30 cellular contexts compared by ENCODE assay signal in the genomic region with DNA sequence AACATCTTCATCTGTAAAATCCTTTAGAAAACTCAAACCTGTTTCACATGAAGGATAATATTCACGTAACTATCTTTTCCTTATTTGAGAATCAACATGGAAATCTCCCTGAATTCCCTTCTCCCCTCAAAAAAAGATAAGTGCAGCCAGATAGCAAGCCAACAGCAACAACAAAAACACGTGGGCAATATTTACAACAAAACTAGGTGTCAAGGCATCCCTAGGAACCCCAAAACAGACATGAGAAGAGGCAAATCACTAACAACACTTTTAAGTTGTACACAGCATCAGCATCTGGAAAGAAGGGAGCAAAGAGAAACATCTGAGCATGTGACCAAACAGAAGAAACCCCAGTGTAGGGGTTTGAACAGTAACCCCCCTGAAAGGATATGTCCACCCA.
"Had no signal": no experiment of that assay in that cellular context is flagged by ENCODE, and none has a peak within 500 bp of the region (broad histone marks: within the 10 kb centered on the region; RNA-seq: fewer than 3 reads in every experiment).

No MANE protein-coding gene starts in this region.

- H3K27me3 Mint-ChIP-seq: natural killer cell treated with Interleukin-12 subunit alpha and Interleukin-12 subunit beta and Interleukin-15 and Interleukin-18, amount 100 ng/mL, for 72 hours; progenitor cell of endocrine pancreas; stimulated activated memory B cell treated with anti-CD40 and anti-IgM and Interleukin-4, amounts not matched to agents 10 μg/mL and 1 μg/mL and 100 μg/mL, for 72 hours; stimulated activated naive CD8-positive, alpha-beta T cell treated with anti-CD3 and anti-CD28 coated beads, Interleukin-15, amount 100 ng/mL, for 72 hours; type B pancreatic cell had no signal

- H3K27ac Mint-ChIP-seq: immature natural killer cell; mesothelial cell of epicardium; naive B cell; natural killer cell treated with Interleukin-12 subunit alpha and Interleukin-12 subunit beta and Interleukin-15 and Interleukin-18, amount 100 ng/mL, for 72 hours; progenitor cell of endocrine pancreas; stimulated activated memory B cell treated with anti-CD40 and anti-IgM and Interleukin-4, amounts not matched to agents 10 μg/mL and 1 μg/mL and 100 μg/mL, for 72 hours; stimulated activated naive CD8-positive, alpha-beta T cell treated with anti-CD3 and anti-CD28 coated beads, Interleukin-15, amount 100 ng/mL, for 72 hours; type B pancreatic cell had no signal

- H2AFZ ChIP-seq: parathyroid adenoma had no signal

- H3K4me2 ChIP-seq: smooth muscle cell had no signal

- ATAC-seq: left colon; left lung; natural killer cell treated with Interleukin-12 subunit alpha and Interleukin-12 subunit beta and Interleukin-15 and Interleukin-18, amount 100 ng/mL, for 72 hours; right lobe of liver; stimulated activated memory B cell treated with anti-CD40 and anti-IgM and Interleukin-4, amounts not matched to agents 10 μg/mL and 1 μg/mL and 100 μg/mL, for 72 hours; stimulated activated naive CD8-positive, alpha-beta T cell treated with anti-CD3 and anti-CD28 coated beads, Interleukin-15, amount 100 ng/mL, for 72 hours had no signal

- H3K9me3 Mint-ChIP-seq: immature natural killer cell; mesothelial cell of epicardium; naive B cell; natural killer cell treated with Interleukin-12 subunit alpha and Interleukin-12 subunit beta and Interleukin-15 and Interleukin-18, amount 100 ng/mL, for 72 hours; stimulated activated memory B cell treated with anti-CD40 and anti-IgM and Interleukin-4, amounts not matched to agents 10 μg/mL and 1 μg/mL and 100 μg/mL, for 72 hours; stimulated activated naive CD8-positive, alpha-beta T cell treated with anti-CD3 and anti-CD28 coated beads, Interleukin-15, amount 100 ng/mL, for 72 hours; type B pancreatic cell had no signal

- H3K4me3 Mint-ChIP-seq: immature natural killer cell; mesothelial cell of epicardium; naive B cell; natural killer cell treated with Interleukin-12 subunit alpha and Interleukin-12 subunit beta and Interleukin-15 and Interleukin-18, amount 100 ng/mL, for 72 hours; neural crest cell; stimulated activated memory B cell treated with anti-CD40 and anti-IgM and Interleukin-4, amounts not matched to agents 10 μg/mL and 1 μg/mL and 100 μg/mL, for 72 hours; stimulated activated naive CD8-positive, alpha-beta T cell treated with anti-CD3 and anti-CD28 coated beads, Interleukin-15, amount 100 ng/mL, for 72 hours; type B pancreatic cell had no signal

- H3K27ac ChIP-seq: left lung, parathyroid adenoma, right atrium auricular region, right lobe of liver, suprapubic skin, thoracic aorta, uterus had no signal

- H3K36me3 Mint-ChIP-seq: naive B cell; natural killer cell treated with Interleukin-12 subunit alpha and Interleukin-12 subunit beta and Interleukin-15 and Interleukin-18, amount 100 ng/mL, for 72 hours; stimulated activated memory B cell treated with anti-CD40 and anti-IgM and Interleukin-4, amounts not matched to agents 10 μg/mL and 1 μg/mL and 100 μg/mL, for 72 hours had no signal

- H3K9ac ChIP-seq: parathyroid adenoma had no signal

- DNase-seq: hypothalamus; immature natural killer cell; kidney; left colon; mesendoderm; naive B cell; nucleus accumbens; right lobe of liver; stimulated activated CD4-positive, alpha-beta T cell treated with anti-CD3 and anti-CD28 coated beads, Interleukin-1b, Interleukin-23, amount 100 ng/mL, for 48 hours; stimulated activated CD4-positive, alpha-beta T cell treated with anti-CD3 and anti-CD28 coated beads, Interleukin-2, amount 100 ng/mL, for 48 hours; stimulated activated CD4-positive, alpha-beta T cell treated with anti-CD3 and anti-CD28 coated beads, Interleukin-4, amount 100 ng/mL, for 4 hours; stimulated activated CD8-positive, alpha-beta memory T cell treated with anti-CD3 and anti-CD28 coated beads, Interleukin-4, amount 100 ng/mL, for 48 hours; stimulated activated naive CD4-positive, alpha-beta T cell treated with Interleukin-2 at 50 U/mL for 16 hours; stimulated activated naive CD8-positive, alpha-beta T cell treated with anti-CD3 and anti-CD28 coated beads, Interleukin-15, amount 100 ng/mL, for 72 hours; tibial artery; uterus had no signal

- H3K9me3 ChIP-seq: left lung, right atrium auricular region, right lobe of liver, suprapubic skin, thoracic aorta, tibial artery, uterus had no signal

- H3K4me3 ChIP-seq: left lung, lung, right atrium auricular region, right lobe of liver, smooth muscle cell, suprapubic skin, thoracic aorta, tibial artery, uterus had no signal

- FAIRE-seq: islet of Langerhans, kidney had no signal

- H3K4me1 Mint-ChIP-seq: stimulated activated naive CD8-positive, alpha-beta T cell treated with anti-CD3 and anti-CD28 coated beads, Interleukin-15, amount 100 ng/mL, for 72 hours had no signal

- H3K27me3 ChIP-seq: left lung, right atrium auricular region, right lobe of liver, suprapubic skin, tibial artery, uterus had no signal

- H3K36me3 ChIP-seq: left lung, right atrium auricular region, right lobe of liver, suprapubic skin, thoracic aorta, tibial artery, uterus had no signal
